In genomic region chr7:18508441-18509427, GRCh38 we compare ENCODE assay signal across 8 cellular contexts. TPM values are rescaled to one million over a fixed set of nuclear protein-coding genes. Genes with fewer than 3 reads are reported as not detected.
DNase-seq lines count a peak whose midpoint lies in the region; ATAC-seq, FAIRE-seq and TF ChIP-seq lines count a peak whose summit lies in the region.

No MANE protein-coding gene starts in this region.

- H2AFZ ChIP-seq in astrocyte (ENCODE audit: low read depth, low read length) (no peak overlapping the region), HepG2 (ENCODE audit: low read length) (no peak overlapping the region)

- H3K27me3 ChIP-seq in astrocyte (ENCODE audit: insufficient read depth, low read length), result no peaks in the 10 kb centered on the region
- no peaks in the 10 kb centered on the region for H3K27me3 ChIP-seq in HepG2 (ENCODE audit: control insufficient read depth in 1 of 2, insufficient read depth in 2 of 2, low read length in 2 of 2)
- H3K27me3 ChIP-seq in WERI-Rb-1 (ENCODE audit: insufficient read depth, low read depth, severe bottlenecking), result no peaks in the 10 kb centered on the region

- TF ChIP-seq EP300 in HepG2 (IDR thresholded peaks at IDR 0.05; ENCODE audit: low read depth in 2 of 2, low read length in 2 of 2), result no peak
- no peak for TF ChIP-seq EP300 in HepG2 (CRISPR knock-in tag; IDR thresholded peaks at IDR 0.05; ENCODE audit: borderline replicate concordance)

- CTCF ChIA-PET in HepG2 (lab: Yijun Ruan, JAX; ENCODE audit: low intra/inter-chr PET ratio, low total read pairs), result no interaction called here

- H3K4me3 ChIP-seq in astrocyte (ENCODE audit: insufficient read depth, low read depth, low read length), result peak overlapping the region; percentile 75
- H3K4me3 ChIP-seq in HepG2 (replicated peaks in 1 of 3; ENCODE audit: insufficient read depth in 1 of 3, low read depth in 2 of 3, low read length in 3 of 3), result no peak overlapping the region
- no peak overlapping the region for H3K4me3 ChIP-seq in WERI-Rb-1 (ENCODE audit: low read depth, low read length)

- H3K9ac ChIP-seq in astrocyte (ENCODE audit: low read length) (peak overlapping the region; percentile 97), HepG2 (ENCODE audit: insufficient read depth, low read depth, low read length) (no peak overlapping the region)

- peak overlapping the region; percentile 100 for H3K27ac Mint-ChIP-seq in astrocyte (ENCODE audit: unreplicated experiment)

- H4K20me1 ChIP-seq in astrocyte (ENCODE audit: insufficient read depth, low read length), result no peaks in the 10 kb centered on the region
- no peaks in the 10 kb centered on the region for H4K20me1 ChIP-seq in HepG2 (ENCODE audit: insufficient read depth, low read length)

- TF ChIP-seq CTCF in astrocyte (IDR thresholded peaks at IDR 0.05; ENCODE audit: insufficient read depth, low read depth, low read length), result no peak
- TF ChIP-seq CTCF in HepG2 (CRISPR knock-in tag; IDR thresholded peaks at IDR 0.05), result no peak
- TF ChIP-seq CTCF in WERI-Rb-1 (IDR thresholded peaks at IDR 0.05; ENCODE audit: low read depth, low read length), result no peak

- no TSS peak for BruUV-seq in HepG2 (replicated peaks; lab: Mats Ljungman, UMichigan)

- H3K79me2 ChIP-seq in astrocyte (ENCODE audit: insufficient read depth, low read length), result peaks cover 41% of the 10 kb centered on the region
- H3K79me2 ChIP-seq in HepG2 (ENCODE audit: insufficient read depth, low read length), result no peaks in the 10 kb centered on the region

- POLR2A ChIA-PET in HepG2 (lab: Yijun Ruan, JAX), result no interaction called here

- peak overlapping the region; percentile 87 for H3K4me2 ChIP-seq in astrocyte (ENCODE audit: low read length)
- H3K4me2 ChIP-seq in HepG2 (ENCODE audit: low read depth, low read length), result no peak overlapping the region

- DNase-seq in GM04503 (ENCODE audit: low read depth) (peak; percentile 96), HS-27A (ENCODE audit: low read depth) (peak; percentile 75), astrocyte (ENCODE audit: low read depth) (peak; percentile 98), HepG2 (ENCODE audit: low spot score) (peak; percentile 12), DMS 273 (lab: John Stamatoyannopoulos, UW; ENCODE audit: unreplicated experiment) (no peak), WERI-Rb-1 (no peak), activated gamma-delta T cell (lab: John Stamatoyannopoulos, UW) (no peak)

- H3K4me1 ChIP-seq in astrocyte (ENCODE audit: insufficient read depth, low read length) (peaks cover 34% of the 10 kb centered on the region), HepG2 (ENCODE audit: insufficient read depth, low read length) (no peaks in the 10 kb centered on the region)

- no peak for TF ChIP-seq RAD21 in HepG2 (CRISPR knock-in tag; IDR thresholded peaks at IDR 0.05)

- H3K27ac ChIP-seq in astrocyte (ENCODE audit: low read depth, low read length) (peak overlapping the region; percentile 100), HepG2 (ENCODE audit: extremely low read length, insufficient read depth, low read length) (no peak overlapping the region), WERI-Rb-1 (no peak overlapping the region)

- no peaks in the 10 kb centered on the region for H3K9me3 Mint-ChIP-seq in astrocyte (ENCODE audit: unreplicated experiment)

- peak overlapping the region; percentile 92 for H3K4me3 Mint-ChIP-seq in astrocyte (ENCODE audit: unreplicated experiment)

- peak; percentile 85 for ATAC-seq in GM21528 (IDR thresholded peaks at IDR 0.05; ENCODE audit: low FRiP score, unreplicated experiment)
- ATAC-seq in HepG2, result no peak

- TF ChIP-seq POLR2A in HepG2 (IDR thresholded peaks at IDR 0.05; ENCODE audit: insufficient read depth in 1 of 2, low read depth in 2 of 2, low read length in 2 of 2), result no peak

- peaks cover 29% of the 10 kb centered on the region for H3K4me1 Mint-ChIP-seq in astrocyte (ENCODE audit: low read depth, unreplicated experiment)

- H3K36me3 Mint-ChIP-seq in astrocyte (ENCODE audit: low read depth, unreplicated experiment), result no peaks in the 10 kb centered on the region

- intact Hi-C loops in HepG2 (cut with micrococcal nuclease; ENCODE audit: unreplicated experiment), result no loop called here

- WGBS in HepG2 (ENCODE audit: low lambda C conversion rate), result 3% methylated on average over 10 of the region's 10 CpGs

- H3K9me3 ChIP-seq in astrocyte (ENCODE audit: insufficient read depth, low read depth, low read length) (no peaks in the 10 kb centered on the region), HepG2 (ENCODE audit: low read length) (no peaks in the 10 kb centered on the region), WERI-Rb-1 (ENCODE audit: severe bottlenecking) (no peaks in the 10 kb centered on the region)

- H3K36me3 ChIP-seq in astrocyte (ENCODE audit: insufficient read depth, low read length) (no peaks in the 10 kb centered on the region), HepG2 (replicated peaks in 1 of 2; ENCODE audit: control insufficient read depth in 1 of 2, insufficient read depth in 2 of 2, low read length in 2 of 2) (no peaks in the 10 kb centered on the region), WERI-Rb-1 (no peaks in the 10 kb centered on the region)

- in situ Hi-C loops in HepG2 (cut with HindIII; ENCODE audit: extremely low pct_ligation_motif_present, low pct_unique_long_range_greater_than_20kb), result no loop called here

- no peaks in the 10 kb centered on the region for H3K27me3 Mint-ChIP-seq in astrocyte (ENCODE audit: low read depth, unreplicated experiment)

- FAIRE-seq in astrocyte (lab: Jason Lieb, UNC) (peak; percentile 100), HepG2 (lab: Jason Lieb, UNC) (no peak)

TF ChIP-seq in HepG2, 621 proteins besides CTCF, POLR2A, EP300 and RAD21 (continues in another document):
- TF ChIP-seq TBL1XR1 (IDR thresholded peaks at IDR 0.05; ENCODE audit: borderline replicate concordance, low read length, partially characterized antibody), result no peak
- TF ChIP-seq HNRNPK (IDR thresholded peaks at IDR 0.05; ENCODE audit: low read depth, low read length, poor library complexity, severe bottlenecking), result no peak
- TF ChIP-seq HOXA5 (CRISPR knock-in tag; IDR thresholded peaks at IDR 0.05), result no peak
- no peak for TF ChIP-seq TIGD3 (CRISPR knock-in tag; IDR thresholded peaks at IDR 0.05; ENCODE audit: borderline replicate concordance)

RNA-seq across cellular contexts. Expression of gene HDAC9, which starts 13.2 kb away (rescaled TPM):
- 20.2 and 27.6 TPM in 2 replicates for total RNA-seq in astrocyte
- total RNA-seq in HepG2 (2016; rRNA removed; fragmentation: Illumina TruSeq; extraction: Trizol), result 0.06 and 0.07 TPM in 2 replicates
- total RNA-seq in HepG2 (2016; cell fraction: cytosol; rRNA removed; fragmentation: Illumina TruSeq; extraction: Trizol; ENCODE audit: low read depth), result not detected in 2 replicates
- total RNA-seq in HepG2 (2016; cell fraction: insoluble cytoplasmic fraction; rRNA removed; fragmentation: Illumina TruSeq; extraction: Trizol), result 0.12 and 0.15 TPM in 2 replicates
- 0.03 and 0.10 TPM in 2 replicates for total RNA-seq in HepG2 (2016; cell fraction: membrane; rRNA removed; fragmentation: Illumina TruSeq; extraction: Trizol)
- total RNA-seq in HepG2 (2016; cell fraction: nucleus; rRNA removed; fragmentation: Illumina TruSeq; extraction: Trizol), result not detected in 2 replicates
- 0.05 and 0.09 TPM in 2 replicates for polyA plus RNA-seq in HepG2 (2011; rRNA removed)
- 0.04 TPM in 1 of 2 replicates, not detected in the other for polyA plus RNA-seq in HepG2 (2011; cell fraction: cytosol; rRNA removed)
- 0.07 and 0.10 TPM in 2 replicates for polyA plus RNA-seq in HepG2 (2011; cell fraction: nucleus; rRNA removed)
- polyA plus RNA-seq in HepG2 (2012), result not detected in 2 replicates
- not detected in 2 replicates for polyA plus RNA-seq in HepG2 (2016; cell fraction: cytosol; fragmentation: Illumina TruSeq; extraction: Trizol; ENCODE audit: low read depth)
- 0.11 and 0.14 TPM in 2 replicates for polyA plus RNA-seq in HepG2 (2016; cell fraction: insoluble cytoplasmic fraction; fragmentation: Illumina TruSeq; extraction: Trizol; ENCODE audit: low read depth)
- polyA plus RNA-seq in HepG2 (2016; cell fraction: membrane; fragmentation: Illumina TruSeq; extraction: Trizol; ENCODE audit: low read depth), result not detected in 2 replicates
- polyA plus RNA-seq in HepG2 (2016; cell fraction: nucleus; fragmentation: Illumina TruSeq; extraction: Trizol; ENCODE audit: insufficient read depth, low read depth), result not detected in 2 replicates
- polyA minus RNA-seq in HepG2 (2011; rRNA and poly(A)+ RNA removed; ENCODE audit: low replicate concordance), result 1.6 TPM in 1 of 2 replicates, not detected in the other
- not detected in 2 replicates for polyA minus RNA-seq in HepG2 (2011; cell fraction: cytosol; rRNA and poly(A)+ RNA removed)
- 0.25 and 0.64 TPM in 2 replicates for polyA minus RNA-seq in HepG2 (2011; cell fraction: nucleus; rRNA and poly(A)+ RNA removed)

Comparison
In these comparisons a context has a peak if more than half of its experiments do, and no peak if none do; other contexts are left out.
1. DNase-seq: peak in GM04503 (single experiment), HS-27A (single experiment), astrocyte (single experiment) and HepG2 (single experiment); none in DMS 273 (single experiment), WERI-Rb-1 (single experiment) and activated gamma-delta T cell (single experiment).
2. RNA of gene HDAC9, which starts 13.2 kb away (total RNA-seq): 20.2 to 27.6 TPM in astrocyte; 0.03 to 0.15 TPM in HepG2; every median in the first group is over 10 times any median in the second.